18 cellular contexts compared by ENCODE assay signal in genomic region chr16:1926223-1926718, GRCh38. TPM values are rescaled to one million over a fixed set of nuclear protein-coding genes. Genes with fewer than 3 reads are reported as not detected.
A peak's percentile ranks its signal among the peaks of the same experiment; 100 is the strongest.
DNase-seq lines count a peak whose midpoint lies in the region; ATAC-seq and TF ChIP-seq lines count a peak whose summit lies in the region.
"Had no signal": no experiment of that assay in that cellular context is flagged by ENCODE, and none has a peak within 500 bp of the region (broad histone marks: within the 10 kb centered on the region; RNA-seq: fewer than 3 reads in every experiment).

No MANE protein-coding gene starts in this region.

- POLR2A ChIA-PET in activated naive CD8-positive, alpha-beta T cell treated with anti-CD3 and anti-CD28 coated beads, Interleukin-2, amount 10 ng/mL, durations not matched to agents 7 days and 5 days (lab: Charles Lee) = no interaction called here

- no peak overlapping the region for H3K4me3 ChIP-seq in endodermal cell (ENCODE audit: low read length)
- H3K4me3 ChIP-seq in brain microvascular endothelial cell (ENCODE audit: low read depth, low read length) = no peak overlapping the region
- H3K4me3 ChIP-seq: BLaER1 treated with 17β-estradiol and CSF1 and Interleukin-3, amounts not matched to agents 10 nM and 100 nM had no signal

- H3K4me1 Mint-ChIP-seq in activated naive CD8-positive, alpha-beta T cell treated with anti-CD3 and anti-CD28 coated beads, Interleukin-2, amount 10 ng/mL, durations not matched to agents 7 days and 5 days = peaks cover 2% of the 10 kb centered on the region
- H3K4me1 Mint-ChIP-seq in activated naive CD8-positive, alpha-beta T cell treated with anti-CD3 and anti-CD28 coated beads, Interleukin-2, amount 50 U/mL, for 24 hours = peaks cover 5% of the 10 kb centered on the region
- H3K4me1 Mint-ChIP-seq in endodermal cell (peaks cover 2% of the 10 kb centered on the region), mesothelial cell of epicardium (peaks cover 37% of the 10 kb centered on the region), chondrocyte (ENCODE audit: low read depth) (peaks cover 12% of the 10 kb centered on the region)

- peak overlapping the region; percentile 30 for H3K27ac Mint-ChIP-seq in activated naive CD8-positive, alpha-beta T cell treated with anti-CD3 and anti-CD28 coated beads, Interleukin-2, amount 10 ng/mL, durations not matched to agents 7 days and 5 days
- H3K27ac Mint-ChIP-seq in activated naive CD8-positive, alpha-beta T cell treated with anti-CD3 and anti-CD28 coated beads, Interleukin-2, amount 50 U/mL, for 24 hours = no peak overlapping the region
- H3K27ac Mint-ChIP-seq in endodermal cell = no peak overlapping the region
- peak overlapping the region; percentile 47 for H3K27ac Mint-ChIP-seq in mesothelial cell of epicardium
- no peak overlapping the region for H3K27ac Mint-ChIP-seq in chondrocyte (ENCODE audit: unreplicated experiment)
- H3K27ac Mint-ChIP-seq: CD4-positive, CD25-positive, alpha-beta regulatory T cell had no signal

- TF ChIP-seq CTCF in endodermal cell (conservative IDR thresholded peaks at IDR 0.05) = no peak
- TF ChIP-seq CTCF in mesothelial cell of epicardium (IDR thresholded peaks at IDR 0.05; ENCODE audit: unreplicated experiment) = no peak
- TF ChIP-seq CTCF in chondrocyte (IDR thresholded peaks at IDR 0.05) = no peak
- TF ChIP-seq CTCF in brain microvascular endothelial cell (IDR thresholded peaks at IDR 0.05; ENCODE audit: low read depth, low read length, missing control alignments) = no peak

- no peak overlapping the region for H3K9ac ChIP-seq in endodermal cell (ENCODE audit: extremely low read depth, low read length, poor library complexity, severe bottlenecking)
- H3K9ac ChIP-seq: BLaER1 treated with 17β-estradiol and CSF1 and Interleukin-3, amounts not matched to agents 10 nM and 100 nM; KMS-11 had no signal

- H3K9me3 Mint-ChIP-seq in activated naive CD8-positive, alpha-beta T cell treated with anti-CD3 and anti-CD28 coated beads, Interleukin-2, amount 10 ng/mL, durations not matched to agents 7 days and 5 days = no peaks in the 10 kb centered on the region
- no peaks in the 10 kb centered on the region for H3K9me3 Mint-ChIP-seq in activated naive CD8-positive, alpha-beta T cell treated with anti-CD3 and anti-CD28 coated beads, Interleukin-2, amount 50 U/mL, for 24 hours
- H3K9me3 Mint-ChIP-seq in endodermal cell (no peaks in the 10 kb centered on the region), mesothelial cell of epicardium (no peaks in the 10 kb centered on the region), chondrocyte (ENCODE audit: low read depth) (no peaks in the 10 kb centered on the region)
- H3K9me3 Mint-ChIP-seq: CD4-positive, CD25-positive, alpha-beta regulatory T cell had no signal

- no peaks in the 10 kb centered on the region for H3K4me1 ChIP-seq in endodermal cell (ENCODE audit: control insufficient read depth, insufficient read depth, low read length)

- in situ Hi-C loops in brain microvascular endothelial cell (cut with HindIII; ENCODE audit: low pct_ligation_motif_present, low sequenced_read_pairs) = no loop called here

- H3K36me3 ChIP-seq in endodermal cell (ENCODE audit: control insufficient read depth, insufficient read depth, low read length) (no peaks in the 10 kb centered on the region), brain microvascular endothelial cell (replicated peaks) (no peaks in the 10 kb centered on the region)
- H3K36me3 ChIP-seq: BLaER1 treated with 17β-estradiol and CSF1 and Interleukin-3, amounts not matched to agents 10 nM and 100 nM had no signal

- no peak overlapping the region for H3K4me3 Mint-ChIP-seq in activated naive CD8-positive, alpha-beta T cell treated with anti-CD3 and anti-CD28 coated beads, Interleukin-2, amount 10 ng/mL, durations not matched to agents 7 days and 5 days
- H3K4me3 Mint-ChIP-seq in activated naive CD8-positive, alpha-beta T cell treated with anti-CD3 and anti-CD28 coated beads, Interleukin-2, amount 50 U/mL, for 24 hours = no peak overlapping the region
- no peak overlapping the region for H3K4me3 Mint-ChIP-seq in endodermal cell
- no peak overlapping the region for H3K4me3 Mint-ChIP-seq in mesothelial cell of epicardium
- H3K4me3 Mint-ChIP-seq in chondrocyte (ENCODE audit: unreplicated experiment) = no peak overlapping the region
- H3K4me3 Mint-ChIP-seq: CD4-positive, CD25-positive, alpha-beta regulatory T cell had no signal

- ATAC-seq in activated naive CD8-positive, alpha-beta T cell treated with anti-CD3 and anti-CD28 coated beads, Interleukin-2, amount 10 ng/mL, durations not matched to agents 7 days and 5 days (ENCODE audit: low read depth) = no peak
- ATAC-seq in activated naive CD8-positive, alpha-beta T cell treated with anti-CD3 and anti-CD28 coated beads, Interleukin-2, amount 50 U/mL, for 24 hours = no peak
- no peak for ATAC-seq in GM21360 (IDR thresholded peaks at IDR 0.05; ENCODE audit: unreplicated experiment)

- H3K27me3 ChIP-seq in endodermal cell (ENCODE audit: control insufficient read depth, insufficient read depth, low read length, poor library complexity, severe bottlenecking) = peaks cover 52% of the 10 kb centered on the region
- peaks cover 20% of the 10 kb centered on the region for H3K27me3 ChIP-seq in brain microvascular endothelial cell (replicated peaks)

- WGBS in endodermal cell (ENCODE audit: insufficient coverage in 1 of 2, insufficient read length in 1 of 2), 2 experiments = 68 to 89% methylated on average over 5 to 10 of the region's 11 CpGs

- H3K27me3 Mint-ChIP-seq in activated naive CD8-positive, alpha-beta T cell treated with anti-CD3 and anti-CD28 coated beads, Interleukin-2, amount 10 ng/mL, durations not matched to agents 7 days and 5 days = peaks cover 35% of the 10 kb centered on the region
- H3K27me3 Mint-ChIP-seq in activated naive CD8-positive, alpha-beta T cell treated with anti-CD3 and anti-CD28 coated beads, Interleukin-2, amount 50 U/mL, for 24 hours = peaks cover 31% of the 10 kb centered on the region
- H3K27me3 Mint-ChIP-seq in endodermal cell (ENCODE audit: insufficient read depth) (peaks cover 65% of the 10 kb centered on the region), mesothelial cell of epicardium (ENCODE audit: low read depth) (peaks cover 27% of the 10 kb centered on the region), chondrocyte (ENCODE audit: low read depth) (peaks cover 12% of the 10 kb centered on the region)

- no peaks in the 10 kb centered on the region for H3K9me3 ChIP-seq in endodermal cell (ENCODE audit: control insufficient read depth, low read length)

- H3K36me3 Mint-ChIP-seq in activated naive CD8-positive, alpha-beta T cell treated with anti-CD3 and anti-CD28 coated beads, Interleukin-2, amount 10 ng/mL, durations not matched to agents 7 days and 5 days = no peaks in the 10 kb centered on the region
- no peaks in the 10 kb centered on the region for H3K36me3 Mint-ChIP-seq in activated naive CD8-positive, alpha-beta T cell treated with anti-CD3 and anti-CD28 coated beads, Interleukin-2, amount 50 U/mL, for 24 hours (ENCODE audit: low read depth)
- H3K36me3 Mint-ChIP-seq in endodermal cell (ENCODE audit: low read depth) = no peaks in the 10 kb centered on the region
- H3K36me3 Mint-ChIP-seq in mesothelial cell of epicardium = no peaks in the 10 kb centered on the region
- peaks cover 1% of the 10 kb centered on the region for H3K36me3 Mint-ChIP-seq in chondrocyte (ENCODE audit: low read depth)
- H3K36me3 Mint-ChIP-seq: CD4-positive, CD25-positive, alpha-beta regulatory T cell had no signal

- no peak overlapping the region for H3K27ac ChIP-seq in endodermal cell (ENCODE audit: low read depth, low read length)
- no peak overlapping the region for H3K27ac ChIP-seq in brain microvascular endothelial cell
- H3K27ac ChIP-seq: 22Rv1; BLaER1 treated with 17β-estradiol and CSF1 and Interleukin-3, amounts not matched to agents 10 nM and 100 nM; KMS-11 had no signal

- no peak for DNase-seq in activated naive CD8-positive, alpha-beta T cell treated with anti-CD3 and anti-CD28 coated beads, Interleukin-2, amount 10 ng/mL, durations not matched to agents 7 days and 5 days
- DNase-seq in activated naive CD8-positive, alpha-beta T cell treated with anti-CD3 and anti-CD28 coated beads, Interleukin-2, amount 50 U/mL, for 24 hours = no peak
- DNase-seq in endodermal cell = peak; percentile 43
- no peak for DNase-seq in mesothelial cell of epicardium (ENCODE audit: low spot score in 2 of 2, unreplicated experiment in 2 of 2)
- no peak for DNase-seq in chondrocyte (ENCODE audit: low spot score)
- DNase-seq in brain microvascular endothelial cell = no peak
- DNase-seq: ACHN; Calu3; CD4-positive, CD25-positive, alpha-beta regulatory T cell; DMS 273 treated with DMSO at 0.1 percent for 48 hours; H7; IMR-90 had no signal

RNA-seq across cellular contexts. Expression of gene HS3ST6, which starts 8.1 kb away (rescaled TPM):
- total RNA-seq in activated naive CD8-positive, alpha-beta T cell treated with anti-CD3 and anti-CD28 coated beads, Interleukin-2, amount 10 ng/mL, durations not matched to agents 7 days and 5 days = not detected
- not detected for total RNA-seq in endodermal cell
- not detected for polyA plus RNA-seq in endodermal cell (2013, experiment 1 of 2)
- not detected for polyA plus RNA-seq in endodermal cell (2013, experiment 2 of 2)
- total RNA-seq in mesothelial cell of epicardium = 0.22 to 0.36 TPM in 2 of 3 replicates, not detected in the other
- not detected in 3 replicates for total RNA-seq in chondrocyte
- total RNA-seq: Calu3; CD4-positive, CD25-positive, alpha-beta regulatory T cell; Daoy; H7; HT-29; IMR-90 had no signal
- polyA plus RNA-seq: CD4-positive, CD25-positive, alpha-beta regulatory T cell; IMR-90 had no signal

RNA-seq across cellular contexts. Expression of gene MSRB1, which starts 16.7 kb away (rescaled TPM):
- 10 to 100 TPM; 12.0 to 12.5 TPM for total RNA-seq in activated naive CD8-positive, alpha-beta T cell treated with anti-CD3 and anti-CD28 coated beads, Interleukin-2, amount 10 ng/mL, durations not matched to agents 7 days and 5 days
- 10 to 100 TPM; 20.6 to 23.5 TPM for total RNA-seq in endodermal cell
- 21.5 TPM for polyA plus RNA-seq in endodermal cell (2013, experiment 1 of 2)
- polyA plus RNA-seq in endodermal cell (2013, experiment 2 of 2) = 19.3 TPM
- total RNA-seq in mesothelial cell of epicardium = 13.1 to 14.1 TPM (median 13.4 TPM) in 3 replicates
- total RNA-seq in chondrocyte = 18.3 to 19.1 TPM (median 18.8 TPM) in 3 replicates

RNA-seq across cellular contexts. Expression of gene RPL3L, which starts 28.2 kb away (rescaled TPM):
- total RNA-seq in activated naive CD8-positive, alpha-beta T cell treated with anti-CD3 and anti-CD28 coated beads, Interleukin-2, amount 10 ng/mL, durations not matched to agents 7 days and 5 days = not detected
- not detected for total RNA-seq in endodermal cell
- polyA plus RNA-seq in endodermal cell (2013, experiment 1 of 2) = not detected
- polyA plus RNA-seq in endodermal cell (2013, experiment 2 of 2) = not detected
- 0.40 to 0.45 TPM in 2 of 3 replicates, not detected in the other for total RNA-seq in mesothelial cell of epicardium
- total RNA-seq in chondrocyte = not detected in 3 replicates
- total RNA-seq: Calu3; CD4-positive, CD25-positive, alpha-beta regulatory T cell; Daoy; H7; HT-29; IMR-90 had no signal
- polyA plus RNA-seq: CD4-positive, CD25-positive, alpha-beta regulatory T cell; IMR-90 had no signal

RNA-seq across cellular contexts. Expression of gene NDUFB10, which starts 33.1 kb away (rescaled TPM):
- 100 to 1,000 TPM; 108 to 115 TPM for total RNA-seq in activated naive CD8-positive, alpha-beta T cell treated with anti-CD3 and anti-CD28 coated beads, Interleukin-2, amount 10 ng/mL, durations not matched to agents 7 days and 5 days
- 100 to 1,000 TPM; 167 to 192 TPM for total RNA-seq in endodermal cell
- 155 TPM for polyA plus RNA-seq in endodermal cell (2013, experiment 1 of 2)
- polyA plus RNA-seq in endodermal cell (2013, experiment 2 of 2) = 150 TPM
- total RNA-seq in mesothelial cell of epicardium = 92.9 to 103 TPM (median 95.0 TPM) in 3 replicates
- total RNA-seq in chondrocyte = 97.9 to 131 TPM (median 110 TPM) in 3 replicates

RNA-seq across cellular contexts. Expression of gene RPS2, which starts 38.4 kb away (rescaled TPM):
- 1,000 to 10,000 TPM; 2,404 to 2,409 TPM for total RNA-seq in activated naive CD8-positive, alpha-beta T cell treated with anti-CD3 and anti-CD28 coated beads, Interleukin-2, amount 10 ng/mL, durations not matched to agents 7 days and 5 days
- 1,000 to 10,000 TPM; 3,064 to 3,492 TPM for total RNA-seq in endodermal cell
- 4,092 TPM for polyA plus RNA-seq in endodermal cell (2013, experiment 1 of 2)
- 3,717 TPM for polyA plus RNA-seq in endodermal cell (2013, experiment 2 of 2)
- 2,265 to 2,496 TPM (median 2,379 TPM) in 3 replicates for total RNA-seq in mesothelial cell of epicardium
- 1,605 to 1,878 TPM (median 1,662 TPM) in 3 replicates for total RNA-seq in chondrocyte

Comparison
In these comparisons a context has a peak if more than half of its experiments do, and no peak if none do; other contexts are left out.
1. H3K27ac Mint-ChIP-seq: peak in activated naive CD8-positive, alpha-beta T cell treated with anti-CD3 and anti-CD28 coated beads, Interleukin-2, amount 10 ng/mL, durations not matched to agents 7 days and 5 days (single experiment) and mesothelial cell of epicardium (single experiment); none in activated naive CD8-positive, alpha-beta T cell treated with anti-CD3 and anti-CD28 coated beads, Interleukin-2, amount 50 U/mL, for 24 hours (single experiment), endodermal cell (single experiment) and chondrocyte (single experiment).